In genomic region chr21:22575165-22575584, GRCh38 we compare ENCODE assay signal across 8 cellular contexts.
A peak's percentile ranks its signal among the peaks of the same experiment; 100 is the strongest.
DNase-seq lines count a peak whose midpoint lies in the region; ATAC-seq lines count a peak whose summit lies in the region.

No MANE protein-coding gene starts in this region.

- no peaks in the 10 kb centered on the region for H3K36me3 ChIP-seq in mesodermal cell (ENCODE audit: control insufficient read depth, insufficient read depth, low read length)

- H3K4me3 ChIP-seq in mesodermal cell (ENCODE audit: extremely low read depth, insufficient read depth, low read length, poor library complexity, severe bottlenecking): no peak overlapping the region

- 9 to 11% methylated on average over 4 of the region's 5 CpGs for WGBS in mesodermal cell (ENCODE audit: insufficient coverage in 2 of 2), 2 experiments

- no peak for ATAC-seq in HG03571 (IDR thresholded peaks at IDR 0.05; ENCODE audit: unreplicated experiment)
- no peak for ATAC-seq in GM21515 (IDR thresholded peaks at IDR 0.05; ENCODE audit: unreplicated experiment)

- no peaks in the 10 kb centered on the region for H3K9me3 ChIP-seq in mesodermal cell (ENCODE audit: control insufficient read depth, low read length)

- H3K4me1 ChIP-seq in mesodermal cell (ENCODE audit: control insufficient read depth, insufficient read depth, low read length, poor library complexity, severe bottlenecking): no peaks in the 10 kb centered on the region

- peak overlapping the region; percentile 71 for H3K27ac ChIP-seq in mesodermal cell (ENCODE audit: low read depth, low read length, severe bottlenecking)

- DNase-seq in ELR (ENCODE audit: low read depth) (peak; percentile 59), NCI-H1092 (lab: John Stamatoyannopoulos, UW) (peak; percentile 27), SK-N-DZ (ENCODE audit: low spot score) (peak; percentile 70), GM19238 (ENCODE audit: insufficient read length, low spot score) (no peak), occipital lobe (lab: John Stamatoyannopoulos, UW) (no peak)

Comparison
In these comparisons a context has a peak if more than half of its experiments do, and no peak if none do; other contexts are left out.
1. DNase-seq: peak in ELR (single experiment), NCI-H1092 (single experiment) and SK-N-DZ (single experiment); none in GM19238 (single experiment) and occipital lobe (single experiment).